ENCODE assay signal across 16 cellular contexts in genomic region chr1:155759966-155760630, GRCh38.
A peak's percentile ranks its signal among the peaks of the same experiment; 100 is the strongest.
DNase-seq lines count a peak whose midpoint lies in the region; ATAC-seq and TF ChIP-seq lines count a peak whose summit lies in the region.
"Had no signal": no experiment of that assay in that cellular context is flagged by ENCODE, and none has a peak within 500 bp of the region (broad histone marks: within the 10 kb centered on the region; RNA-seq: fewer than 3 reads in every experiment).

No MANE protein-coding gene starts in this region.

- H3K4me1 ChIP-seq in NT2/D1 (ENCODE audit: insufficient read depth, insufficient read length) (peaks cover 5% of the 10 kb centered on the region), endodermal cell (ENCODE audit: control insufficient read depth, insufficient read depth, low read length) (no peaks in the 10 kb centered on the region), right cardiac atrium (ENCODE audit: control insufficient read depth, insufficient read depth, low read length) (no peaks in the 10 kb centered on the region)
- H3K4me1 ChIP-seq: BE2C had no signal

- H3K4me1 Mint-ChIP-seq in endodermal cell, result no peaks in the 10 kb centered on the region
- no peaks in the 10 kb centered on the region for H3K4me1 Mint-ChIP-seq in nephron progenitor cell

- DNase-seq in HPDE6-E6E7 (ENCODE audit: extremely low spot score) (peak; percentile 58), NT2/D1 (ENCODE audit: low read depth, low spot score) (peak; percentile 50), endodermal cell (no peak), nephron progenitor cell (no peak), islet precursor cell (no peak), right cardiac atrium (no peak), NCI-H187 treated with DMSO at 0.1 percent for 48 hours (lab: John Stamatoyannopoulos, UW) (no peak)
- DNase-seq: BE2C, GF-D8, NCI-H1436 treated with DMSO at 0.1 percent for 48 hours, NCI-H2227 treated with DMSO at 0.1 percent for 48 hours, NCI-H526, OCI-M1 had no signal

- H3K27ac Mint-ChIP-seq in endodermal cell, result peak overlapping the region; percentile 1
- H3K27ac Mint-ChIP-seq in nephron progenitor cell, result peak overlapping the region; percentile 10

- H3K9me3 Mint-ChIP-seq in endodermal cell, result no peaks in the 10 kb centered on the region
- no peaks in the 10 kb centered on the region for H3K9me3 Mint-ChIP-seq in nephron progenitor cell
- H3K9me3 Mint-ChIP-seq: IgD-negative memory B cell had no signal

- no peak for TF ChIP-seq CTCF in endodermal cell (conservative IDR thresholded peaks at IDR 0.05)
- TF ChIP-seq CTCF in nephron progenitor cell (IDR thresholded peaks at IDR 0.05), result no peak

- H3K9ac ChIP-seq in NT2/D1 (ENCODE audit: insufficient read length, low read depth) (peak overlapping the region; percentile 1), endodermal cell (ENCODE audit: extremely low read depth, low read length, poor library complexity, severe bottlenecking) (no peak overlapping the region)

- ATAC-seq in right cardiac atrium (no peak), GM18907 (IDR thresholded peaks at IDR 0.05; ENCODE audit: unreplicated experiment) (no peak)

- no peak overlapping the region for H3K4me3 ChIP-seq in NT2/D1 (ENCODE audit: insufficient read length, low read depth)
- H3K4me3 ChIP-seq in endodermal cell (ENCODE audit: low read length), result no peak overlapping the region
- H3K4me3 ChIP-seq in right cardiac atrium (ENCODE audit: low read length), result no peak overlapping the region
- H3K4me3 ChIP-seq: SK-N-MC had no signal

- no peak overlapping the region for H3K4me3 Mint-ChIP-seq in endodermal cell
- no peak overlapping the region for H3K4me3 Mint-ChIP-seq in nephron progenitor cell
- H3K4me3 Mint-ChIP-seq: IgD-negative memory B cell had no signal

- no peaks in the 10 kb centered on the region for H3K9me3 ChIP-seq in NT2/D1 (ENCODE audit: insufficient read depth, low read length)
- H3K9me3 ChIP-seq in endodermal cell (ENCODE audit: control insufficient read depth, low read length), result no peaks in the 10 kb centered on the region
- no peaks in the 10 kb centered on the region for H3K9me3 ChIP-seq in right cardiac atrium (ENCODE audit: control insufficient read depth, low read length)
- H3K9me3 ChIP-seq: BE2C had no signal

- intact Hi-C loops in right cardiac atrium (cut with DNase I), result no loop called here

- no peak overlapping the region for H3K27ac ChIP-seq in endodermal cell (ENCODE audit: low read depth, low read length)
- H3K27ac ChIP-seq in right cardiac atrium (ENCODE audit: low read length), result no peak overlapping the region
- H3K27ac ChIP-seq: SK-N-MC had no signal

- H3K27me3 ChIP-seq in NT2/D1 (ENCODE audit: insufficient read depth, insufficient read length), result no peaks in the 10 kb centered on the region
- no peaks in the 10 kb centered on the region for H3K27me3 ChIP-seq in endodermal cell (ENCODE audit: control insufficient read depth, insufficient read depth, low read length, poor library complexity, severe bottlenecking)
- H3K27me3 ChIP-seq in right cardiac atrium (ENCODE audit: control insufficient read depth, insufficient read depth), result no peaks in the 10 kb centered on the region
- H3K27me3 ChIP-seq: BE2C had no signal

- H3K36me3 ChIP-seq in NT2/D1 (ENCODE audit: insufficient read depth, insufficient read length, low read length) (peaks cover 75% of the 10 kb centered on the region), endodermal cell (ENCODE audit: control insufficient read depth, insufficient read depth, low read length) (peaks cover 63% of the 10 kb centered on the region)

- H3K27me3 Mint-ChIP-seq in endodermal cell (ENCODE audit: insufficient read depth) (no peaks in the 10 kb centered on the region), nephron progenitor cell (ENCODE audit: low read depth, poor library complexity) (no peaks in the 10 kb centered on the region)
- H3K27me3 Mint-ChIP-seq: IgD-negative memory B cell had no signal

- H3K36me3 Mint-ChIP-seq in endodermal cell (ENCODE audit: low read depth), result peaks cover 67% of the 10 kb centered on the region
- peaks cover 66% of the 10 kb centered on the region for H3K36me3 Mint-ChIP-seq in nephron progenitor cell (ENCODE audit: low read depth)

- 91 to 98% methylated on average over 2 to 4 of the region's 4 CpGs for WGBS in endodermal cell (ENCODE audit: insufficient coverage in 1 of 2, insufficient read length in 1 of 2), 2 experiments
- WGBS in right cardiac atrium, result 94% methylated on average over 4 of the region's 4 CpGs

Comparison
In these comparisons a context has a peak if more than half of its experiments do, and no peak if none do; other contexts are left out.
1. DNase-seq: peak in HPDE6-E6E7 (single experiment) and NT2/D1 (single experiment); none in endodermal cell (single experiment), nephron progenitor cell (single experiment), islet precursor cell (single experiment), right cardiac atrium (0 of 3) and NCI-H187 treated with DMSO at 0.1 percent for 48 hours (single experiment).